Comparison of ENCODE assay signal across 8 cellular contexts in genomic region chr11:1391165-1392010, GRCh38. TPM values are rescaled to one million over a fixed set of nuclear protein-coding genes. Genes with fewer than 3 reads are reported as not detected.
DNase-seq lines count a peak whose midpoint lies in the region; ATAC-seq and TF ChIP-seq lines count a peak whose summit lies in the region.

No MANE protein-coding gene starts in this region.

- no peak overlapping the region for H2BK15ac ChIP-seq in IMR-90 (ENCODE audit: low read depth, low read length)

- peak overlapping the region; percentile 1 for H2AK9ac ChIP-seq in IMR-90 (replicated peaks; ENCODE audit: low read depth, low read length, poor library complexity)

- no peak overlapping the region for H2AK5ac ChIP-seq in IMR-90 (ENCODE audit: low read depth, low read length)

- DNase-seq in COLO668 (lab: John Stamatoyannopoulos, UW; ENCODE audit: unreplicated experiment) (peak; percentile 2), IMR-90 (no peak), caudate nucleus (lab: John Stamatoyannopoulos, UW) (peak in 47 of 61 donors; percentile 35 to 81 (median 63)), activated gamma-delta T cell (lab: John Stamatoyannopoulos, UW) (no peak)

- no peaks in the 10 kb centered on the region for H3K9me1 ChIP-seq in IMR-90 (ENCODE audit: insufficient read depth, low read length)

- POLR2A ChIA-PET in IMR-90 (lab: Charles Lee; ENCODE audit: unreplicated experiment) = no interaction called here

- H3K9me3 ChIP-seq in IMR-90 (ENCODE audit: control insufficient read depth, insufficient read depth, low read length) = no peaks in the 10 kb centered on the region

- in situ Hi-C loops in IMR-90 (cut with MboI; ENCODE audit: low sequenced_read_pairs) = no loop called here

- dilution Hi-C loops in IMR-90 (cut with HindIII; ENCODE audit: low sequenced_read_pairs, unreplicated experiment) = no loop called here

- intact Hi-C loops in IMR-90 (cut with micrococcal nuclease) = no loop called here

- no peaks in the 10 kb centered on the region; the same call in 1 of the 2 replicates for H4K20me1 ChIP-seq in IMR-90 (ENCODE audit: insufficient read depth, low read length)

- H3K27ac Mint-ChIP-seq in nephron = no peak overlapping the region

- TF ChIP-seq RAD21 in IMR-90 (IDR thresholded peaks at IDR 0.05; ENCODE audit: low read length) = no peak

- no peaks in the 10 kb centered on the region for H3K9me3 Mint-ChIP-seq in nephron

- no peak for ATAC-seq in IMR-90 (ENCODE audit: low read depth)
- no peak for ATAC-seq in GM21529 (IDR thresholded peaks at IDR 0.05; ENCODE audit: unreplicated experiment)
- ATAC-seq in HG03097 (IDR thresholded peaks at IDR 0.05; ENCODE audit: low FRiP score, unreplicated experiment) = no peak
- ATAC-seq in HG02623 (IDR thresholded peaks at IDR 0.05; ENCODE audit: unreplicated experiment) = no peak

- H4K5ac ChIP-seq in IMR-90 (ENCODE audit: low read depth, low read length) = no peak overlapping the region

- CTCF ChIA-PET in IMR-90 (lab: Yijun Ruan, JAX) = no interaction called here

- no peak overlapping the region for H2BK120ac ChIP-seq in IMR-90 (ENCODE audit: low read depth, low read length)

- H3K27me3 Mint-ChIP-seq in nephron (ENCODE audit: low read depth) = peaks cover 40% of the 10 kb centered on the region

- H3K79me1 ChIP-seq in IMR-90 (ENCODE audit: low read depth in 1 of 2, low read length in 2 of 2) = no peaks in the 10 kb centered on the region

- no peaks in the 10 kb centered on the region for H3K4me1 Mint-ChIP-seq in nephron

- H3K27ac ChIP-seq in IMR-90 (ENCODE audit: insufficient read depth, low read length) (no peak overlapping the region), caudate nucleus (ENCODE audit: low read depth, low read length) (peak overlapping the region; percentile 67)

- TF ChIP-seq CTCF in IMR-90 (conservative IDR thresholded peaks at IDR 0.05; ENCODE audit: low read depth, low read length) (no peak), nephron (IDR thresholded peaks at IDR 0.05; ENCODE audit: unreplicated experiment in 3 of 3) (no peak)

- no peak overlapping the region for H3K23ac ChIP-seq in IMR-90 (ENCODE audit: low read depth, low read length)

- H3K4me2 ChIP-seq in IMR-90 (ENCODE audit: low read depth, low read length) = no peak overlapping the region

- no peak overlapping the region for H2AFZ ChIP-seq in IMR-90 (replicated peaks; ENCODE audit: low read length, poor library complexity)

- no TSS peak for BruUV-seq in IMR-90 (replicated peaks; lab: Mats Ljungman, UMichigan)

- no peak for TF ChIP-seq POLR2A in IMR-90 (IDR thresholded peaks at IDR 0.05; ENCODE audit: low read depth, low read length)

- peaks cover 22% of the 10 kb centered on the region for H3K27me3 ChIP-seq in IMR-90 (ENCODE audit: control insufficient read depth, insufficient read depth, low read length)

- no peaks in the 10 kb centered on the region for H3K36me3 Mint-ChIP-seq in nephron (ENCODE audit: low read depth)

- no peak overlapping the region for H2BK5ac ChIP-seq in IMR-90 (ENCODE audit: low read depth, low read length, poor library complexity, severe bottlenecking)

- no peak overlapping the region for H3K4ac ChIP-seq in IMR-90 (ENCODE audit: low read depth, low read length)

- H2BK20ac ChIP-seq in IMR-90 (ENCODE audit: low read depth, low read length) = no peak overlapping the region

- no peak overlapping the region for H3K9ac ChIP-seq in IMR-90 (ENCODE audit: low read depth, low read length)

- H3K36me3 ChIP-seq in IMR-90 (ENCODE audit: control insufficient read depth, insufficient read depth, low read length) = no peaks in the 10 kb centered on the region

- H3K18ac ChIP-seq in IMR-90 (ENCODE audit: low read depth, low read length) = no peak overlapping the region

- H3K4me3 Mint-ChIP-seq in nephron = peak overlapping the region; percentile 65 to 69 (median 69)

- WGBS in IMR-90 (ENCODE audit: extremely low coverage in 2 of 2, insufficient read length in 1 of 2), 2 experiments = 61% methylated on average over 8 of the region's 30 CpGs; no CpG with 5 or more reads in 1 of the 2 experiments

- no peak overlapping the region for H3K56ac ChIP-seq in IMR-90 (ENCODE audit: extremely low read depth, insufficient read depth, low read length)

- no peak overlapping the region for H4K8ac ChIP-seq in IMR-90 (ENCODE audit: low read depth in 2 of 2, low read length in 2 of 2)

- H3K14ac ChIP-seq in IMR-90 (replicated peaks; ENCODE audit: low read depth, low read length) = no peak overlapping the region

- no peaks in the 10 kb centered on the region; the same call in 1 of the 2 replicates for H3K4me1 ChIP-seq in IMR-90 (ENCODE audit: control insufficient read depth, insufficient read depth, low read length)

- no peak overlapping the region for H3K4me3 ChIP-seq in IMR-90 (ENCODE audit: insufficient read depth, low read depth, low read length)

- no peak overlapping the region for H4K91ac ChIP-seq in IMR-90 (ENCODE audit: insufficient read depth, low read depth, low read length)

TF ChIP-seq in IMR-90, 13 proteins besides CTCF, POLR2A, EP300 and RAD21:
- no peak for TF ChIP-seq RFX5 (IDR thresholded peaks at IDR 0.05; ENCODE audit: low read depth, low read length)
- no peak for TF ChIP-seq CEBPB (IDR thresholded peaks at IDR 0.05; ENCODE audit: low read depth, low read length)
- no peak for TF ChIP-seq NFE2L2 (IDR thresholded peaks at IDR 0.05; ENCODE audit: low read depth, low read length)
- no peak for TF ChIP-seq BHLHE40 (IDR thresholded peaks at IDR 0.05; ENCODE audit: low read depth, low read length)
- no peak for TF ChIP-seq CHD1 (IDR thresholded peaks at IDR 0.05; ENCODE audit: low read depth, low read length)
- TF ChIP-seq MXI1 (IDR thresholded peaks at IDR 0.05; ENCODE audit: borderline replicate concordance, low read depth, low read length) = no peak
- TF ChIP-seq ELK1 (IDR thresholded peaks at IDR 0.05; ENCODE audit: borderline replicate concordance, low read depth, low read length) = no peak
- TF ChIP-seq MAZ (IDR thresholded peaks at IDR 0.05; ENCODE audit: borderline replicate concordance, low read depth, low read length) = no peak

RNA-seq across cellular contexts. Expression of gene BRSK2, which starts 1.7 kb away (rescaled TPM):
- total RNA-seq in IMR-90 (2012; rRNA removed) = under 0.01 and 0.18 TPM in 2 replicates
- polyA plus RNA-seq in IMR-90 (2012; rRNA removed) = 0.55 and 0.62 TPM in 2 replicates
- polyA plus RNA-seq in IMR-90 (2012; cell fraction: cytosol; rRNA removed) = 0.22 and 0.35 TPM in 2 replicates
- polyA plus RNA-seq in IMR-90 (2012; cell fraction: nucleus; rRNA removed; ENCODE audit: low replicate concordance) = 2.7 and 3.6 TPM in 2 replicates

Comparison
In these comparisons a context has a peak if more than half of its experiments do, and no peak if none do; other contexts are left out.
1. DNase-seq: peak in COLO668 (single experiment) and caudate nucleus (47 of 61); none in IMR-90 (single experiment) and activated gamma-delta T cell (single experiment).